1 cellular context compared by ENCODE assay signal in the genomic region with DNA sequence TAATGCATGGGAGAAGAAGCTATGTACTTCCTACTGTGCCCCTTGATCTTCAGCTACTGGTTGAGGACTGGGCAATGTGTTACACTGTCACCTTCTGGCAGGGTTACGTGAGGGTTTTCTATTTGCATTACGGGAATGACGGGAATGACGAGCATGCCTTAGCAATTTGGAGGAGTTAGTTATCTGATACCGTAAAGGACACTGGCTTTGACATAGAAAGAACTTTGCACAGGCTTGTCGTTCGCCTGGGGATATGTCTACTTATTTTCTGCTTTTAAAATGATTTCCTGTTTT.
TF ChIP-seq lines count a peak whose summit lies in the region.

No MANE protein-coding gene starts in this region.

TF ChIP-seq in HepG2, 621 proteins besides CTCF, POLR2A, EP300 and RAD21 (continued from another document):
- TF ChIP-seq, protein P1, sequence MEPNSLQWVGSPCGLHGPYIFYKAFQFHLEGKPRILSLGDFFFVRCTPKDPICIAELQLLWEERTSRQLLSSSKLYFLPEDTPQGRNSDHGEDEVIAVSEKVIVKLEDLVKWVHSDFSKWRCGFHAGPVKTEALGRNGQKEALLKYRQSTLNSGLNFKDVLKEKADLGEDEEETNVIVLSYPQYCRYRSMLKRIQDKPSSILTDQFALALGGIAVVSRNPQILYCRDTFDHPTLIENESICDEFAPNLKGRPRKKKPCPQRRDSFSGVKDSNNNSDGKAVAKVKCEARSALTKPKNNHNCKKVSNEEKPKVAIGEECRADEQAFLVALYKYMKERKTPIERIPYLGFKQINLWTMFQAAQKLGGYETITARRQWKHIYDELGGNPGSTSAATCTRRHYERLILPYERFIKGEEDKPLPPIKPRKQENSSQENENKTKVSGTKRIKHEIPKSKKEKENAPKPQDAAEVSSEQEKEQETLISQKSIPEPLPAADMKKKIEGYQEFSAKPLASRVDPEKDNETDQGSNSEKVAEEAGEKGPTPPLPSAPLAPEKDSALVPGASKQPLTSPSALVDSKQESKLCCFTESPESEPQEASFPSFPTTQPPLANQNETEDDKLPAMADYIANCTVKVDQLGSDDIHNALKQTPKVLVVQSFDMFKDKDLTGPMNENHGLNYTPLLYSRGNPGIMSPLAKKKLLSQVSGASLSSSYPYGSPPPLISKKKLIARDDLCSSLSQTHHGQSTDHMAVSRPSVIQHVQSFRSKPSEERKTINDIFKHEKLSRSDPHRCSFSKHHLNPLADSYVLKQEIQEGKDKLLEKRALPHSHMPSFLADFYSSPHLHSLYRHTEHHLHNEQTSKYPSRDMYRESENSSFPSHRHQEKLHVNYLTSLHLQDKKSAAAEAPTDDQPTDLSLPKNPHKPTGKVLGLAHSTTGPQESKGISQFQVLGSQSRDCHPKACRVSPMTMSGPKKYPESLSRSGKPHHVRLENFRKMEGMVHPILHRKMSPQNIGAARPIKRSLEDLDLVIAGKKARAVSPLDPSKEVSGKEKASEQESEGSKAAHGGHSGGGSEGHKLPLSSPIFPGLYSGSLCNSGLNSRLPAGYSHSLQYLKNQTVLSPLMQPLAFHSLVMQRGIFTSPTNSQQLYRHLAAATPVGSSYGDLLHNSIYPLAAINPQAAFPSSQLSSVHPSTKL (CRISPR knock-in tag; IDR thresholded peaks at IDR 0.05): peak; percentile 48
- TF ChIP-seq, protein P2, sequence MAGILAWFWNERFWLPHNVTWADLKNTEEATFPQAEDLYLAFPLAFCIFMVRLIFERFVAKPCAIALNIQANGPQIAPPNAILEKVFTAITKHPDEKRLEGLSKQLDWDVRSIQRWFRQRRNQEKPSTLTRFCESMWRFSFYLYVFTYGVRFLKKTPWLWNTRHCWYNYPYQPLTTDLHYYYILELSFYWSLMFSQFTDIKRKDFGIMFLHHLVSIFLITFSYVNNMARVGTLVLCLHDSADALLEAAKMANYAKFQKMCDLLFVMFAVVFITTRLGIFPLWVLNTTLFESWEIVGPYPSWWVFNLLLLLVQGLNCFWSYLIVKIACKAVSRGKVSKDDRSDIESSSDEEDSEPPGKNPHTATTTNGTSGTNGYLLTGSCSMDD (CRISPR knock-in tag; IDR thresholded peaks at IDR 0.05): no peak
- no peak for TF ChIP-seq CHD4 (IDR thresholded peaks at IDR 0.05; ENCODE audit: borderline replicate concordance, low read length)
- TF ChIP-seq, protein P3, sequence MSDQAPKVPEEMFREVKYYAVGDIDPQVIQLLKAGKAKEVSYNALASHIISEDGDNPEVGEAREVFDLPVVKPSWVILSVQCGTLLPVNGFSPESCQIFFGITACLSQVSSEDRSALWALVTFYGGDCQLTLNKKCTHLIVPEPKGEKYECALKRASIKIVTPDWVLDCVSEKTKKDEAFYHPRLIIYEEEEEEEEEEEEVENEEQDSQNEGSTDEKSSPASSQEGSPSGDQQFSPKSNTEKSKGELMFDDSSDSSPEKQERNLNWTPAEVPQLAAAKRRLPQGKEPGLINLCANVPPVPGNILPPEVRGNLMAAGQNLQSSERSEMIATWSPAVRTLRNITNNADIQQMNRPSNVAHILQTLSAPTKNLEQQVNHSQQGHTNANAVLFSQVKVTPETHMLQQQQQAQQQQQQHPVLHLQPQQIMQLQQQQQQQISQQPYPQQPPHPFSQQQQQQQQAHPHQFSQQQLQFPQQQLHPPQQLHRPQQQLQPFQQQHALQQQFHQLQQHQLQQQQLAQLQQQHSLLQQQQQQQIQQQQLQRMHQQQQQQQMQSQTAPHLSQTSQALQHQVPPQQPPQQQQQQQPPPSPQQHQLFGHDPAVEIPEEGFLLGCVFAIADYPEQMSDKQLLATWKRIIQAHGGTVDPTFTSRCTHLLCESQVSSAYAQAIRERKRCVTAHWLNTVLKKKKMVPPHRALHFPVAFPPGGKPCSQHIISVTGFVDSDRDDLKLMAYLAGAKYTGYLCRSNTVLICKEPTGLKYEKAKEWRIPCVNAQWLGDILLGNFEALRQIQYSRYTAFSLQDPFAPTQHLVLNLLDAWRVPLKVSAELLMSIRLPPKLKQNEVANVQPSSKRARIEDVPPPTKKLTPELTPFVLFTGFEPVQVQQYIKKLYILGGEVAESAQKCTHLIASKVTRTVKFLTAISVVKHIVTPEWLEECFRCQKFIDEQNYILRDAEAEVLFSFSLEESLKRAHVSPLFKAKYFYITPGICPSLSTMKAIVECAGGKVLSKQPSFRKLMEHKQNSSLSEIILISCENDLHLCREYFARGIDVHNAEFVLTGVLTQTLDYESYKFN (CRISPR knock-in tag; conservative IDR thresholded peaks at IDR 0.05): peak; percentile 1; the same call in 1 of the 2 replicates
- TF ChIP-seq PPARG (CRISPR knock-in tag; conservative IDR thresholded peaks at IDR 0.05): no peak
- TF ChIP-seq ONECUT2 (CRISPR knock-in tag; IDR thresholded peaks at IDR 0.05): no peak
- TF ChIP-seq, protein P4, sequence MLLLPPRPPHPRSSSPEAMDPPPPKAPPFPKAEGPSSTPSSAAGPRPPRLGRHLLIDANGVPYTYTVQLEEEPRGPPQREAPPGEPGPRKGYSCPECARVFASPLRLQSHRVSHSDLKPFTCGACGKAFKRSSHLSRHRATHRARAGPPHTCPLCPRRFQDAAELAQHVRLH (CRISPR knock-in tag; IDR thresholded peaks at IDR 0.05; ENCODE audit: borderline replicate concordance, low read depth): no peak
- TF ChIP-seq SPEN (CRISPR knock-in tag; IDR thresholded peaks at IDR 0.05; ENCODE audit: low read depth): no peak
- TF ChIP-seq ZKSCAN8 (CRISPR knock-in tag; IDR thresholded peaks at IDR 0.05; ENCODE audit: borderline replicate concordance): no peak
- TF ChIP-seq, protein P5, sequence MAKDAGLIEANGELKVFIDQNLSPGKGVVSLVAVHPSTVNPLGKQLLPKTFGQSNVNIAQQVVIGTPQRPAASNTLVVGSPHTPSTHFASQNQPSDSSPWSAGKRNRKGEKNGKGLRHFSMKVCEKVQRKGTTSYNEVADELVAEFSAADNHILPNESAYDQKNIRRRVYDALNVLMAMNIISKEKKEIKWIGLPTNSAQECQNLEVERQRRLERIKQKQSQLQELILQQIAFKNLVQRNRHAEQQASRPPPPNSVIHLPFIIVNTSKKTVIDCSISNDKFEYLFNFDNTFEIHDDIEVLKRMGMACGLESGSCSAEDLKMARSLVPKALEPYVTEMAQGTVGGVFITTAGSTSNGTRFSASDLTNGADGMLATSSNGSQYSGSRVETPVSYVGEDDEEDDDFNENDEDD (CRISPR knock-in tag; IDR thresholded peaks at IDR 0.05; ENCODE audit: borderline replicate concordance): peak; percentile 34; the same call in 1 of the 2 replicates
- TF ChIP-seq MED1 (CRISPR knock-in tag; IDR thresholded peaks at IDR 0.05): peak; percentile 31; the same call in 1 of the 2 replicates
- no peak for TF ChIP-seq ZNF354B (CRISPR knock-in tag; IDR thresholded peaks at IDR 0.05)
- TF ChIP-seq, protein P6, sequence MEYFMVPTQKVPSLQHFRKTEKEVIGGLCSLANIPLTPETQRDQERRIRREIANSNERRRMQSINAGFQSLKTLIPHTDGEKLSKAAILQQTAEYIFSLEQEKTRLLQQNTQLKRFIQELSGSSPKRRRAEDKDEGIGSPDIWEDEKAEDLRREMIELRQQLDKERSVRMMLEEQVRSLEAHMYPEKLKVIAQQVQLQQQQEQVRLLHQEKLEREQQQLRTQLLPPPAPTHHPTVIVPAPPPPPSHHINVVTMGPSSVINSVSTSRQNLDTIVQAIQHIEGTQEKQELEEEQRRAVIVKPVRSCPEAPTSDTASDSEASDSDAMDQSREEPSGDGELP (IDR thresholded peaks at IDR 0.05; ENCODE audit: borderline replicate concordance, low read depth): no peak
- no peak for TF ChIP-seq ZNF296 (CRISPR knock-in tag; conservative IDR thresholded peaks at IDR 0.05)
- TF ChIP-seq ZNF496 (CRISPR knock-in tag; IDR thresholded peaks at IDR 0.05; ENCODE audit: insufficient replicate concordance): no peak
- TF ChIP-seq, protein P7, sequence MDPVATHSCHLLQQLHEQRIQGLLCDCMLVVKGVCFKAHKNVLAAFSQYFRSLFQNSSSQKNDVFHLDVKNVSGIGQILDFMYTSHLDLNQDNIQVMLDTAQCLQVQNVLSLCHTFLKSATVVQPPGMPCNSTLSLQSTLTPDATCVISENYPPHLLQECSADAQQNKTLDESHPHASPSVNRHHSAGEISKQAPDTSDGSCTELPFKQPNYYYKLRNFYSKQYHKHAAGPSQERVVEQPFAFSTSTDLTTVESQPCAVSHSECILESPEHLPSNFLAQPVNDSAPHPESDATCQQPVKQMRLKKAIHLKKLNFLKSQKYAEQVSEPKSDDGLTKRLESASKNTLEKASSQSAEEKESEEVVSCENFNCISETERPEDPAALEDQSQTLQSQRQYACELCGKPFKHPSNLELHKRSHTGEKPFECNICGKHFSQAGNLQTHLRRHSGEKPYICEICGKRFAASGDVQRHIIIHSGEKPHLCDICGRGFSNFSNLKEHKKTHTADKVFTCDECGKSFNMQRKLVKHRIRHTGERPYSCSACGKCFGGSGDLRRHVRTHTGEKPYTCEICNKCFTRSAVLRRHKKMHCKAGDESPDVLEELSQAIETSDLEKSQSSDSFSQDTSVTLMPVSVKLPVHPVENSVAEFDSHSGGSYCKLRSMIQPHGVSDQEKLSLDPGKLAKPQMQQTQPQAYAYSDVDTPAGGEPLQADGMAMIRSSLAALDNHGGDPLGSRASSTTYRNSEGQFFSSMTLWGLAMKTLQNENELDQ (CRISPR knock-in tag; IDR thresholded peaks at IDR 0.05; ENCODE audit: borderline replicate concordance): no peak
- TF ChIP-seq GZF1 (CRISPR knock-in tag; IDR thresholded peaks at IDR 0.05): peak; percentile 52; the same call in 1 of the 2 replicates
- TF ChIP-seq RFX5 (IDR thresholded peaks at IDR 0.05; ENCODE audit: low read depth, low read length): no peak
- TF ChIP-seq PHF21A (CRISPR knock-in tag; IDR thresholded peaks at IDR 0.05): no peak
- TF ChIP-seq ZNF589 (CRISPR knock-in tag; conservative IDR thresholded peaks at IDR 0.05): no peak
